ENCODE assay signal across 1 cellular context in the genomic region with DNA sequence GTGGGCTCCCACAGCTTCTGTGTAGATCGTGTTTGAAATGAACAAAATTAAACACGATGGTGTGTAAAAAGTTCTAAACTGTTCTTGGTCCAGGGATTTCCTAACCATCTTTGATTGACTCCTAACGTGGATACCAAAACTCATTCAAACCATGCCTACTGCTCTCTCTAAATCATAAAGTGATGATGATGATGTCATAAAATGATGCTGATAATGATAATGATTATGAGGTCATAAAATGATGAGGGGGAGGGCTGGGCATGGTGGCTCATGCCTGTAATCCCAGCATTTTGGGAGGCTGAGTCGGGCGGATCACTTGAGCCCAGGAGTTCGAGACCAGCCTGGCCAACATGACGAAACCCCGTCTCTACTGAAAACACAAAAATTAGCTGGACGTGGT.
TF ChIP-seq lines count a peak whose summit lies in the region.

No MANE protein-coding gene starts in this region.

TF ChIP-seq in K562, 482 proteins besides CTCF, POLR2A, EP300 and RAD21 (continued from another document):
- TF ChIP-seq EWSR1 (IDR thresholded peaks at IDR 0.05; ENCODE audit: borderline replicate concordance, low read depth, partially characterized antibody) (no peak), POLR2AphosphoS2 (IDR thresholded peaks at IDR 0.05; ENCODE audit: low read length) (no peak), ATF1 (CRISPR knock-in tag; IDR thresholded peaks at IDR 0.05) (no peak), ATF1 (tag; IDR thresholded peaks at IDR 0.05) (0 out of 2 replicates have a peak, but pooled peaks have one; percentile 28), DNMT1 (IDR thresholded peaks at IDR 0.05) (no peak), HDAC6 (IDR thresholded peaks at IDR 0.05; ENCODE audit: low read depth, low read length) (no peak), STAT5B (CRISPR knock-in tag; IDR thresholded peaks at IDR 0.05) (no peak), E2F3 (CRISPR knock-in tag; IDR thresholded peaks at IDR 0.05) (no peak), ZNF444 (CRISPR knock-in tag; IDR thresholded peaks at IDR 0.05) (no peak)
- TF ChIP-seq, protein P1, sequence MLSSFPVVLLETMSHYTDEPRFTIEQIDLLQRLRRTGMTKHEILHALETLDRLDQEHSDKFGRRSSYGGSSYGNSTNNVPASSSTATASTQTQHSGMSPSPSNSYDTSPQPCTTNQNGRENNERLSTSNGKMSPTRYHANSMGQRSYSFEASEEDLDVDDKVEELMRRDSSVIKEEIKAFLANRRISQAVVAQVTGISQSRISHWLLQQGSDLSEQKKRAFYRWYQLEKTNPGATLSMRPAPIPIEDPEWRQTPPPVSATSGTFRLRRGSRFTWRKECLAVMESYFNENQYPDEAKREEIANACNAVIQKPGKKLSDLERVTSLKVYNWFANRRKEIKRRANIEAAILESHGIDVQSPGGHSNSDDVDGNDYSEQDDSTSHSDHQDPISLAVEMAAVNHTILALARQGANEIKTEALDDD (IDR thresholded peaks at IDR 0.05) = no peak
- TF ChIP-seq, protein P2, sequence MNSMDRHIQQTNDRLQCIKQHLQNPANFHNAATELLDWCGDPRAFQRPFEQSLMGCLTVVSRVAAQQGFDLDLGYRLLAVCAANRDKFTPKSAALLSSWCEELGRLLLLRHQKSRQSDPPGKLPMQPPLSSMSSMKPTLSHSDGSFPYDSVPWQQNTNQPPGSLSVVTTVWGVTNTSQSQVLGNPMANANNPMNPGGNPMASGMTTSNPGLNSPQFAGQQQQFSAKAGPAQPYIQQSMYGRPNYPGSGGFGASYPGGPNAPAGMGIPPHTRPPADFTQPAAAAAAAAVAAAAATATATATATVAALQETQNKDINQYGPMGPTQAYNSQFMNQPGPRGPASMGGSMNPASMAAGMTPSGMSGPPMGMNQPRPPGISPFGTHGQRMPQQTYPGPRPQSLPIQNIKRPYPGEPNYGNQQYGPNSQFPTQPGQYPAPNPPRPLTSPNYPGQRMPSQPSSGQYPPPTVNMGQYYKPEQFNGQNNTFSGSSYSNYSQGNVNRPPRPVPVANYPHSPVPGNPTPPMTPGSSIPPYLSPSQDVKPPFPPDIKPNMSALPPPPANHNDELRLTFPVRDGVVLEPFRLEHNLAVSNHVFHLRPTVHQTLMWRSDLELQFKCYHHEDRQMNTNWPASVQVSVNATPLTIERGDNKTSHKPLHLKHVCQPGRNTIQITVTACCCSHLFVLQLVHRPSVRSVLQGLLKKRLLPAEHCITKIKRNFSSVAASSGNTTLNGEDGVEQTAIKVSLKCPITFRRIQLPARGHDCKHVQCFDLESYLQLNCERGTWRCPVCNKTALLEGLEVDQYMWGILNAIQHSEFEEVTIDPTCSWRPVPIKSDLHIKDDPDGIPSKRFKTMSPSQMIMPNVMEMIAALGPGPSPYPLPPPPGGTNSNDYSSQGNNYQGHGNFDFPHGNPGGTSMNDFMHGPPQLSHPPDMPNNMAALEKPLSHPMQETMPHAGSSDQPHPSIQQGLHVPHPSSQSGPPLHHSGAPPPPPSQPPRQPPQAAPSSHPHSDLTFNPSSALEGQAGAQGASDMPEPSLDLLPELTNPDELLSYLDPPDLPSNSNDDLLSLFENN (IDR thresholded peaks at IDR 0.05; ENCODE audit: low read depth in 2 of 2, low read length in 2 of 2) = no peak
